In the genomic region with DNA sequence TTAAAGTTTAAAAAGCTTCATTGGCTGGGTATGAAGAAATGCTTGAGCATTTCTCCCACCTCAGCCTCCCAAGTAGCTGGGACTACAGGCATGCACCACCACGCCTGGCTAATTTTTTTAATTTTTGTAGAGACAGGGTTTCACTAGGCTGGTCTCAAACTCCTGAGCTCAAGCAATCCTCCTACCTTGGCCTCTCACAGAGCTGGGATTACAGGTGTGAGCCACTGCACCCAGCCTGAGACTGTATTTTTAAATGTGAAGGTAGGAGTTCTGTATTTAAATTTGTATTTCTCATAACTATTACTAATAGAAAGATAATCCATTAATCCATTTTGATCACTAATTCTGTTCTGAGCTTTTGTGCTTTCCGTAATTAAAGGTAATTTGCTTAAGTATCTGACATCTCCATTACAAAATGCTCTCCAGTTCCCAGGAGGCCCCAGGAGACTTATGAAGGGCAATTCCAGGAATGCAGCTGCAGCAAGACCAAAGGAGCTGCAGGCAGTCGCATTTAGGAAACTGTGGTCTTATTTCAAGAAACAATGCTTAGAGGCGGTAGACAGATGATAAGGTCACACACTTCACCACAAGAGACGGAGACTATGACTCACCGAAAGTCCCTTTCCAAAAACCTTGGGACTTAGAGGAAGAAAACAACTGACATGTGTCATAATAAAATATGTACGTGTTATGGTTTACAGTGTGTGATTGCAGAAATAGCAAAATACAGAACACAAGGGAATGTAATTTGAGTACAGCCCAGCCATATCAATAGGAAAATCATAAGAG, we compare ENCODE assay signal across 8 cellular contexts. TPM values are rescaled to one million over a fixed set of nuclear protein-coding genes. Genes with fewer than 3 reads are reported as not detected.
A peak's percentile ranks its signal among the peaks of the same experiment; 100 is the strongest.
DNase-seq lines count a peak whose midpoint lies in the region; ATAC-seq and TF ChIP-seq lines count a peak whose summit lies in the region.

No MANE protein-coding gene starts in this region.

- H3K4me3 Mint-ChIP-seq in CD8-positive, alpha-beta T cell: no peak overlapping the region

- H3K27me3 Mint-ChIP-seq in CD8-positive, alpha-beta T cell (ENCODE audit: low read depth): no peaks in the 10 kb centered on the region

- peak in 6 of 7 experiments; percentile 34 to 75 (median 48) for DNase-seq in CD8-positive, alpha-beta T cell
- DNase-seq in amniotic epithelial cell (ENCODE audit: low read depth) (peak; percentile 80), left lung (peak in 1 of 2 donors; percentile 60), omental fat pad (ENCODE audit: low spot score) (no peak)
- peak in 5 of 6 experiments; percentile 7 to 64 (median 37) for DNase-seq in stimulated activated naive CD4-positive, alpha-beta T cell (lab: John Stamatoyannopoulos, UW)

- H3K36me3 ChIP-seq in CD8-positive, alpha-beta T cell (ENCODE audit: insufficient read depth, low read length): no peaks in the 10 kb centered on the region
- no peaks in the 10 kb centered on the region for H3K36me3 ChIP-seq in left lung

- no peak overlapping the region for H3K4me3 ChIP-seq in CD8-positive, alpha-beta T cell (ENCODE audit: low read depth, low read length)
- no peak overlapping the region for H3K4me3 ChIP-seq in left lung

- H3K9me3 Mint-ChIP-seq in CD8-positive, alpha-beta T cell: no peaks in the 10 kb centered on the region

- no peaks in the 10 kb centered on the region for H3K27me3 ChIP-seq in CD8-positive, alpha-beta T cell (ENCODE audit: insufficient read depth, low read length)
- H3K27me3 ChIP-seq in left lung: no peaks in the 10 kb centered on the region

- CTCF ChIA-PET in CD8-positive, alpha-beta T cell (lab: Charles Lee): interaction anchor here (0.9 to 2.8 kb wide), 3 partner anchors 10 to 157 kb away, joined by 3 to 22 read pairs (median 6); no protein-coding TSS in a partner anchor

- no peak for TF ChIP-seq CTCF in CD8-positive, alpha-beta T cell (IDR thresholded peaks at IDR 0.05)
- TF ChIP-seq CTCF in left lung (IDR thresholded peaks at IDR 0.05): no peak
- TF ChIP-seq CTCF in omental fat pad (IDR thresholded peaks at IDR 0.05): no peak

- H3K4me1 ChIP-seq in CD8-positive, alpha-beta T cell (ENCODE audit: insufficient read depth, low read length): peaks cover 10% of the 10 kb centered on the region
- peaks cover 5 to 24% of the 10 kb centered on the region in 2 donors for H3K4me1 ChIP-seq in left lung

- intact Hi-C loops in CD8-positive, alpha-beta T cell (cut with DNase I, micrococcal nuclease): loop anchor here (1.0 to 5.0 kb wide), 4 partner anchors 33 to 363 kb away; a partner anchor contains a TSS
- intact Hi-C loops in left lung (cut with DNase I): no loop called here

- peak; percentile 77 for ATAC-seq in CD8-positive, alpha-beta T cell
- ATAC-seq in GM19467 (IDR thresholded peaks at IDR 0.05; ENCODE audit: unreplicated experiment) (peak; percentile 78), HG03520 (IDR thresholded peaks at IDR 0.05; ENCODE audit: unreplicated experiment) (peak; percentile 94), SK-N-SH treated with all-trans-retinoic acid at 6 μM for 48 hours (peak; percentile 85), left lung (peak; percentile 86), omental fat pad (ENCODE audit: low FRiP score) (no peak)

- H3K4me1 Mint-ChIP-seq in CD8-positive, alpha-beta T cell (ENCODE audit: low read depth): peaks cover 22% of the 10 kb centered on the region

- POLR2A ChIA-PET in CD8-positive, alpha-beta T cell (lab: Charles Lee): interaction anchor here (0.9 to 1.6 kb wide), 4 partner anchors 13 to 361 kb away, joined by 3 to 6 read pairs (median 4); a partner anchor contains a TSS

- no peaks in the 10 kb centered on the region for H3K36me3 Mint-ChIP-seq in CD8-positive, alpha-beta T cell

- H3K9me3 ChIP-seq in CD8-positive, alpha-beta T cell (ENCODE audit: low read length): no peaks in the 10 kb centered on the region
- H3K9me3 ChIP-seq in left lung: no peaks in the 10 kb centered on the region

- H3K27ac ChIP-seq in CD8-positive, alpha-beta T cell (ENCODE audit: low read depth, low read length): no peak overlapping the region
- peak overlapping the region; percentile 38 to 50 for H3K27ac ChIP-seq in left lung

- peak overlapping the region; percentile 49 for H3K27ac Mint-ChIP-seq in CD8-positive, alpha-beta T cell

TF ChIP-seq in SK-N-SH treated with all-trans-retinoic acid at 6 μM for 48 hours, 23 proteins besides CTCF, POLR2A, EP300 and RAD21:
- TF ChIP-seq BACH2 (CRISPR knock-in tag; IDR thresholded peaks at IDR 0.05; ENCODE audit: borderline replicate concordance) (no peak), ISL1 (CRISPR knock-in tag; IDR thresholded peaks at IDR 0.05) (peak; percentile 37)
- TF ChIP-seq, protein P1, sequence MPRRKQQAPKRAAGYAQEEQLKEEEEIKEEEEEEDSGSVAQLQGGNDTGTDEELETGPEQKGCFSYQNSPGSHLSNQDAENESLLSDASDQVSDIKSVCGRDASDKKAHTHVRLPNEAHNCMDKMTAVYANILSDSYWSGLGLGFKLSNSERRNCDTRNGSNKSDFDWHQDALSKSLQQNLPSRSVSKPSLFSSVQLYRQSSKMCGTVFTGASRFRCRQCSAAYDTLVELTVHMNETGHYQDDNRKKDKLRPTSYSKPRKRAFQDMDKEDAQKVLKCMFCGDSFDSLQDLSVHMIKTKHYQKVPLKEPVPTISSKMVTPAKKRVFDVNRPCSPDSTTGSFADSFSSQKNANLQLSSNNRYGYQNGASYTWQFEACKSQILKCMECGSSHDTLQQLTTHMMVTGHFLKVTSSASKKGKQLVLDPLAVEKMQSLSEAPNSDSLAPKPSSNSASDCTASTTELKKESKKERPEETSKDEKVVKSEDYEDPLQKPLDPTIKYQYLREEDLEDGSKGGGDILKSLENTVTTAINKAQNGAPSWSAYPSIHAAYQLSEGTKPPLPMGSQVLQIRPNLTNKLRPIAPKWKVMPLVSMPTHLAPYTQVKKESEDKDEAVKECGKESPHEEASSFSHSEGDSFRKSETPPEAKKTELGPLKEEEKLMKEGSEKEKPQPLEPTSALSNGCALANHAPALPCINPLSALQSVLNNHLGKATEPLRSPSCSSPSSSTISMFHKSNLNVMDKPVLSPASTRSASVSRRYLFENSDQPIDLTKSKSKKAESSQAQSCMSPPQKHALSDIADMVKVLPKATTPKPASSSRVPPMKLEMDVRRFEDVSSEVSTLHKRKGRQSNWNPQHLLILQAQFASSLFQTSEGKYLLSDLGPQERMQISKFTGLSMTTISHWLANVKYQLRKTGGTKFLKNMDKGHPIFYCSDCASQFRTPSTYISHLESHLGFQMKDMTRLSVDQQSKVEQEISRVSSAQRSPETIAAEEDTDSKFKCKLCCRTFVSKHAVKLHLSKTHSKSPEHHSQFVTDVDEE (CRISPR knock-in tag; IDR thresholded peaks at IDR 0.05): no peak
- TF ChIP-seq, protein P2, sequence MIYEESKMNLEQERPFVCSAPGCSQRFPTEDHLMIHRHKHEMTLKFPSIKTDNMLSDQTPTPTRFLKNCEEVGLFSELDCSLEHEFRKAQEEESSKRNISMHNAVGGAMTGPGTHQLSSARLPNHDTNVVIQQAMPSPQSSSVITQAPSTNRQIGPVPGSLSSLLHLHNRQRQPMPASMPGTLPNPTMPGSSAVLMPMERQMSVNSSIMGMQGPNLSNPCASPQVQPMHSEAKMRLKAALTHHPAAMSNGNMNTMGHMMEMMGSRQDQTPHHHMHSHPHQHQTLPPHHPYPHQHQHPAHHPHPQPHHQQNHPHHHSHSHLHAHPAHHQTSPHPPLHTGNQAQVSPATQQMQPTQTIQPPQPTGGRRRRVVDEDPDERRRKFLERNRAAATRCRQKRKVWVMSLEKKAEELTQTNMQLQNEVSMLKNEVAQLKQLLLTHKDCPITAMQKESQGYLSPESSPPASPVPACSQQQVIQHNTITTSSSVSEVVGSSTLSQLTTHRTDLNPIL (CRISPR knock-in tag; IDR thresholded peaks at IDR 0.05; ENCODE audit: low read depth): no peak

RNA-seq across cellular contexts. Expression of a gene that starts 23.3 kb away (rescaled TPM):
- total RNA-seq in CD8-positive, alpha-beta T cell: 1 to 10 TPM; 5.2 to 8.8 TPM
- 10 to 100 TPM; 16.8 to 19.7 TPM for total RNA-seq in left lung
- total RNA-seq in omental fat pad: 10 to 100 TPM; 11.8 to 18.8 (median 16.6) TPM

RNA-seq across cellular contexts. Expression of a gene that starts 33.9 kb away (rescaled TPM):
- 10 to 100 TPM; 35.5 to 37.5 TPM for total RNA-seq in CD8-positive, alpha-beta T cell
- total RNA-seq in left lung: 10 to 100 TPM; 45.8 to 46.6 TPM
- total RNA-seq in omental fat pad: 10 to 100 TPM; 14.0 to 26.8 (median 17.9) TPM

Comparison
In these comparisons a context has a peak if more than half of its experiments do, and no peak if none do; other contexts are left out.
1. intact Hi-C loops: an anchor here in CD8-positive, alpha-beta T cell (1.0 to 5.0 kb wide); none called in left lung.